Comparison of ENCODE assay signal across 8 cellular contexts in genomic region chr20:31715766-31716165, GRCh38. TPM values are rescaled to one million over a fixed set of nuclear protein-coding genes. Genes with fewer than 3 reads are reported as not detected.
DNase-seq lines count a peak whose midpoint lies in the region; ATAC-seq, FAIRE-seq and TF ChIP-seq lines count a peak whose summit lies in the region.

No MANE protein-coding gene starts in this region.

- TF ChIP-seq CTCF in keratinocyte (optimal IDR thresholded peaks at IDR 0.05 in 1 of 3, IDR thresholded peaks at IDR 0.05 in 1 of 3, conservative IDR thresholded peaks at IDR 0.05 in 1 of 3; ENCODE audit: extremely low read depth in 1 of 3, insufficient read depth in 2 of 3, low read length in 3 of 3) (no peak), suprapubic skin (IDR thresholded peaks at IDR 0.05) (no peak)

- H3K9me3 Mint-ChIP-seq in activated CD4-positive, alpha-beta T cell treated with anti-CD3 and anti-CD28 coated beads, Interleukin-2, amount 10 ng/mL, durations not matched to agents 7 days and 5 days = no peaks in the 10 kb centered on the region
- H3K9me3 Mint-ChIP-seq in activated T-helper 2 cell treated with anti-CD3 and anti-CD28 coated beads, Interferon-gamma antibody, Interleukin-2, Interleukin-4, amounts not matched to agents 10 μg/mL and 5 μg/mL and 100 μg/mL, durations not matched to agents 14 hours and 24 hours and 36 hours = no peaks in the 10 kb centered on the region

- CTCF ChIA-PET in activated CD4-positive, alpha-beta T cell treated with anti-CD3 and anti-CD28 coated beads, Interleukin-2, amount 10 ng/mL, durations not matched to agents 7 days and 5 days (lab: Charles Lee) = interaction anchor here (0.9 to 3.6 kb wide), 5 partner anchors 10 to 193 kb away, joined by 3 to 19 read pairs (median 4); no protein-coding TSS in a partner anchor

- ATAC-seq in GM21723 (IDR thresholded peaks at IDR 0.05; ENCODE audit: unreplicated experiment) (no peak), esophagus mucosa (no peak)

- peaks cover 82% of the 10 kb centered on the region for H3K79me2 ChIP-seq in keratinocyte (ENCODE audit: control insufficient read depth, insufficient read depth, low read length)

- H3K9me3 ChIP-seq in keratinocyte (ENCODE audit: control insufficient read depth, low read depth, low read length) = no peaks in the 10 kb centered on the region
- H3K9me3 ChIP-seq in suprapubic skin = no peaks in the 10 kb centered on the region

- no peak for FAIRE-seq in keratinocyte (lab: Jason Lieb, UNC)

- H3K4me1 ChIP-seq in keratinocyte (ENCODE audit: control insufficient read depth, extremely low read depth, insufficient read depth, low read length) = peaks cover 83% of the 10 kb centered on the region
- H3K4me1 ChIP-seq in suprapubic skin = peaks cover 97% of the 10 kb centered on the region

- H3K27ac ChIP-seq in keratinocyte (ENCODE audit: control insufficient read depth, insufficient read depth, low read length) (peak overlapping the region; percentile 72), suprapubic skin (peak overlapping the region; percentile 98)

- no peak for TF ChIP-seq POLR2A in suprapubic skin (IDR thresholded peaks at IDR 0.05)

- no peak overlapping the region for H2AFZ ChIP-seq in keratinocyte (ENCODE audit: control insufficient read depth, low read length)

- H3K9ac ChIP-seq in keratinocyte (ENCODE audit: control insufficient read depth, extremely low read depth, insufficient read depth, low read length) = no peak overlapping the region

- H3K4me1 Mint-ChIP-seq in activated CD4-positive, alpha-beta T cell treated with anti-CD3 and anti-CD28 coated beads, Interleukin-2, amount 10 ng/mL, durations not matched to agents 7 days and 5 days = peaks cover 92% of the 10 kb centered on the region
- peaks cover 72% of the 10 kb centered on the region for H3K4me1 Mint-ChIP-seq in activated T-helper 2 cell treated with anti-CD3 and anti-CD28 coated beads, Interferon-gamma antibody, Interleukin-2, Interleukin-4, amounts not matched to agents 10 μg/mL and 5 μg/mL and 100 μg/mL, durations not matched to agents 14 hours and 24 hours and 36 hours (ENCODE audit: low read depth)

- intact Hi-C loops in activated T-helper 2 cell treated with anti-CD3 and anti-CD28 coated beads, Interferon-gamma antibody, Interleukin-2, Interleukin-4, amounts not matched to agents 10 μg/mL and 5 μg/mL and 100 μg/mL, durations not matched to agents 14 hours and 24 hours and 36 hours (cut with micrococcal nuclease) = no loop called here

- TF ChIP-seq EP300 in suprapubic skin (IDR thresholded peaks at IDR 0.05) = no peak

- H3K27ac Mint-ChIP-seq in activated CD4-positive, alpha-beta T cell treated with anti-CD3 and anti-CD28 coated beads, Interleukin-2, amount 10 ng/mL, durations not matched to agents 7 days and 5 days = peak overlapping the region; percentile 28
- H3K27ac Mint-ChIP-seq in activated T-helper 2 cell treated with anti-CD3 and anti-CD28 coated beads, Interferon-gamma antibody, Interleukin-2, Interleukin-4, amounts not matched to agents 10 μg/mL and 5 μg/mL and 100 μg/mL, durations not matched to agents 14 hours and 24 hours and 36 hours = peak overlapping the region; percentile 86

- no peaks in the 10 kb centered on the region for H3K9me1 ChIP-seq in keratinocyte (ENCODE audit: control insufficient read depth, extremely low read depth, insufficient read depth, low read length)

- WGBS in suprapubic skin = 46% methylated on average over 3 of the region's 3 CpGs

- peaks cover 80% of the 10 kb centered on the region for H3K36me3 Mint-ChIP-seq in activated CD4-positive, alpha-beta T cell treated with anti-CD3 and anti-CD28 coated beads, Interleukin-2, amount 10 ng/mL, durations not matched to agents 7 days and 5 days (ENCODE audit: low read depth)
- peaks cover 99% of the 10 kb centered on the region for H3K36me3 Mint-ChIP-seq in activated T-helper 2 cell treated with anti-CD3 and anti-CD28 coated beads, Interferon-gamma antibody, Interleukin-2, Interleukin-4, amounts not matched to agents 10 μg/mL and 5 μg/mL and 100 μg/mL, durations not matched to agents 14 hours and 24 hours and 36 hours (ENCODE audit: low read depth)

- no peaks in the 10 kb centered on the region for H3K27me3 ChIP-seq in keratinocyte (ENCODE audit: control insufficient read depth, extremely low read depth, insufficient read depth, low read length)
- no peaks in the 10 kb centered on the region for H3K27me3 ChIP-seq in suprapubic skin

- H3K4me2 ChIP-seq in keratinocyte (ENCODE audit: control insufficient read depth, extremely low read depth, insufficient read depth, low read depth, low read length) = peak overlapping the region; percentile 85

- H3K4me3 Mint-ChIP-seq in activated CD4-positive, alpha-beta T cell treated with anti-CD3 and anti-CD28 coated beads, Interleukin-2, amount 10 ng/mL, durations not matched to agents 7 days and 5 days = no peak overlapping the region
- peak overlapping the region; percentile 97 for H3K4me3 Mint-ChIP-seq in activated T-helper 2 cell treated with anti-CD3 and anti-CD28 coated beads, Interferon-gamma antibody, Interleukin-2, Interleukin-4, amounts not matched to agents 10 μg/mL and 5 μg/mL and 100 μg/mL, durations not matched to agents 14 hours and 24 hours and 36 hours (ENCODE audit: low read depth)

- no peaks in the 10 kb centered on the region for H3K27me3 Mint-ChIP-seq in activated CD4-positive, alpha-beta T cell treated with anti-CD3 and anti-CD28 coated beads, Interleukin-2, amount 10 ng/mL, durations not matched to agents 7 days and 5 days
- no peaks in the 10 kb centered on the region for H3K27me3 Mint-ChIP-seq in activated T-helper 2 cell treated with anti-CD3 and anti-CD28 coated beads, Interferon-gamma antibody, Interleukin-2, Interleukin-4, amounts not matched to agents 10 μg/mL and 5 μg/mL and 100 μg/mL, durations not matched to agents 14 hours and 24 hours and 36 hours (ENCODE audit: low read depth)

- dilution Hi-C loops in keratinocyte (cut with MboI; ENCODE audit: extremely low pct_ligation_motif_present, low sequenced_read_pairs) = no loop called here

- H4K20me1 ChIP-seq in keratinocyte (ENCODE audit: control insufficient read depth, extremely low read depth, insufficient read depth, low read length) = no peaks in the 10 kb centered on the region

- peaks cover 20 to 73% of the 10 kb centered on the region in 2 experiments for H3K36me3 ChIP-seq in keratinocyte (ENCODE audit: control insufficient read depth in 2 of 2, extremely low read depth in 1 of 2, insufficient read depth in 2 of 2, low read length in 2 of 2)
- H3K36me3 ChIP-seq in suprapubic skin = no peaks in the 10 kb centered on the region

- H3K4me3 ChIP-seq in keratinocyte (ENCODE audit: control insufficient read depth in 2 of 3, extremely low read depth in 1 of 3, insufficient read depth in 2 of 3, low read depth in 1 of 3, low read length in 3 of 3) (no peak overlapping the region), suprapubic skin (peak overlapping the region; percentile 61)

- no peak for DNase-seq in activated CD4-positive, alpha-beta T cell treated with anti-CD3 and anti-CD28 coated beads, Interleukin-2, amount 10 ng/mL, durations not matched to agents 7 days and 5 days
- DNase-seq in activated CD4-positive, alpha-beta T cell treated with anti-CD3 and anti-CD28 coated beads, Interleukin-2, amount 50 U/mL, for 1 hour = no peak
- no peak for DNase-seq in activated T-helper 2 cell treated with anti-CD3 and anti-CD28 coated beads, Interferon-gamma antibody, Interleukin-2, Interleukin-4, amounts not matched to agents 10 μg/mL and 5 μg/mL and 100 μg/mL, durations not matched to agents 14 hours and 24 hours and 36 hours (ENCODE audit: low spot score)
- no peak for DNase-seq in keratinocyte (ENCODE audit: low read depth, low spot score)
- DNase-seq in suprapubic skin (ENCODE audit: low spot score in 2 of 2) = no peak
- no peak for DNase-seq in HT-29 (ENCODE audit: low spot score)

- POLR2A ChIA-PET in activated CD4-positive, alpha-beta T cell treated with anti-CD3 and anti-CD28 coated beads, Interleukin-2, amount 10 ng/mL, durations not matched to agents 7 days and 5 days (lab: Charles Lee) = no interaction called here

RNA-seq across cellular contexts. Expression of gene BCL2L1, which starts 6.9 kb away (rescaled TPM):
- 10 to 100 TPM; 57.1 to 58.8 TPM for total RNA-seq in activated CD4-positive, alpha-beta T cell treated with anti-CD3 and anti-CD28 coated beads, Interleukin-2, amount 10 ng/mL, durations not matched to agents 7 days and 5 days
- 313 and 326 TPM in 2 replicates for total RNA-seq in activated T-helper 2 cell treated with anti-CD3 and anti-CD28 coated beads, Interferon-gamma antibody, Interleukin-2, Interleukin-4, amounts not matched to agents 10 μg/mL and 5 μg/mL and 100 μg/mL, durations not matched to agents 14 hours and 24 hours and 36 hours
- 90.0 to 142 TPM (median 109 TPM) in 3 replicates for polyA plus RNA-seq in keratinocyte
- 197 TPM for polyA plus RNA-seq in keratinocyte (2011; ENCODE audit: low read depth)
- polyA plus RNA-seq in keratinocyte (2011; cell fraction: cytosol; rRNA removed) = 118 and 127 TPM in 2 replicates
- polyA plus RNA-seq in keratinocyte (2011; cell fraction: nucleus; rRNA removed) = 135 and 145 TPM in 2 replicates
- 123 and 151 TPM in 2 replicates for polyA plus RNA-seq in keratinocyte (2012; ENCODE audit: low replicate concordance)
- 66.2 to 107 TPM (median 79.9 TPM) in 3 replicates for polyA minus RNA-seq in keratinocyte
- polyA minus RNA-seq in keratinocyte (2011; cell fraction: cytosol; rRNA and poly(A)+ RNA removed) = 90.0 TPM
- polyA minus RNA-seq in keratinocyte (2011; cell fraction: nucleus; rRNA and poly(A)+ RNA removed) = 68.3 and 89.0 TPM in 2 replicates
- total RNA-seq in suprapubic skin = 100 to 1,000 TPM; 104 to 120 (median 107) TPM
- total RNA-seq in HT-29 (2014; rRNA removed; shearing (Covaris generic)) = 324 and 325 TPM in 2 replicates
- total RNA-seq in esophagus mucosa = 76.6 TPM

RNA-seq across cellular contexts. Expression of gene TPX2, which starts 23.3 kb away (rescaled TPM):
- total RNA-seq in activated CD4-positive, alpha-beta T cell treated with anti-CD3 and anti-CD28 coated beads, Interleukin-2, amount 10 ng/mL, durations not matched to agents 7 days and 5 days = 100 to 1,000 TPM; 164 to 193 TPM
- total RNA-seq in activated T-helper 2 cell treated with anti-CD3 and anti-CD28 coated beads, Interferon-gamma antibody, Interleukin-2, Interleukin-4, amounts not matched to agents 10 μg/mL and 5 μg/mL and 100 μg/mL, durations not matched to agents 14 hours and 24 hours and 36 hours = 82.8 and 83.0 TPM in 2 replicates
- 7.1 to 32.5 TPM (median 31.5 TPM) in 3 replicates for polyA plus RNA-seq in keratinocyte
- polyA plus RNA-seq in keratinocyte (2011; ENCODE audit: low read depth) = 1.6 TPM
- 10.2 and 15.7 TPM in 2 replicates for polyA plus RNA-seq in keratinocyte (2011; cell fraction: cytosol; rRNA removed)
- polyA plus RNA-seq in keratinocyte (2011; cell fraction: nucleus; rRNA removed) = 12.1 and 13.8 TPM in 2 replicates
- 1.7 and 36.0 TPM in 2 replicates for polyA plus RNA-seq in keratinocyte (2012; ENCODE audit: low replicate concordance)
- 6.0 to 27.2 TPM (median 17.3 TPM) in 3 replicates for polyA minus RNA-seq in keratinocyte
- 8.2 TPM for polyA minus RNA-seq in keratinocyte (2011; cell fraction: cytosol; rRNA and poly(A)+ RNA removed)
- polyA minus RNA-seq in keratinocyte (2011; cell fraction: nucleus; rRNA and poly(A)+ RNA removed) = 5.5 and 10.5 TPM in 2 replicates
- 10 to 100 TPM in 2 of 4 donors, 1 to 10 TPM in 2; 4.4 to 11.2 (median 9.7) TPM for total RNA-seq in suprapubic skin
- total RNA-seq in HT-29 (2014; rRNA removed; shearing (Covaris generic)) = 94.4 and 101 TPM in 2 replicates
- total RNA-seq in esophagus mucosa = 32.6 TPM
